In genomic region chr12:6426882-6427671, GRCh38 we compare ENCODE assay signal across 8 cellular contexts. TPM values are rescaled to one million over a fixed set of nuclear protein-coding genes. Genes with fewer than 3 reads are reported as not detected.
A peak's percentile ranks its signal among the peaks of the same experiment; 100 is the strongest.
DNase-seq lines count a peak whose midpoint lies in the region; ATAC-seq, FAIRE-seq and TF ChIP-seq lines count a peak whose summit lies in the region.

No MANE protein-coding gene starts in this region.

- TF ChIP-seq CTCF in GM10266 (IDR thresholded peaks at IDR 0.05; ENCODE audit: control insufficient read depth, insufficient read depth, low read depth, missing control alignments) (no peak), GM12878 (IDR thresholded peaks at IDR 0.05 in 2 of 3, conservative IDR thresholded peaks at IDR 0.05 in 1 of 3; ENCODE audit: control insufficient read depth in 2 of 3, extremely low read depth in 1 of 3, insufficient read depth in 1 of 3, low read depth in 3 of 3, low read length in 3 of 3) (no peak), gastrocnemius medialis (IDR thresholded peaks at IDR 0.05 in 4 of 5, conservative IDR thresholded peaks at IDR 0.05 in 1 of 5) (no peak)

- in situ Hi-C loops in GM12878 (cut with MboI) (loop anchor here (5.0 kb wide), 2 partner anchors 35 to 105 kb away; partner anchors contain the start of gene GAPDH), gastrocnemius medialis (cut with MboI; ENCODE audit: low sequenced_read_pairs in 4 of 4) (loop anchor here in 1 of 4 donors (10.0 kb wide), 1 partner anchor 118 kb away; no protein-coding TSS in a partner anchor)

- peak overlapping the region; percentile 82 for H3K4me2 ChIP-seq in GM12878 (ENCODE audit: control insufficient read depth, insufficient read depth)

- peak; percentile 78 to 87 for TF ChIP-seq EP300 in GM12878 (IDR thresholded peaks at IDR 0.05; ENCODE audit: borderline replicate concordance in 1 of 2, control insufficient read depth in 1 of 2, low read depth in 2 of 2, low read length in 2 of 2)

- ATAC-seq in T-cell (replicated peaks in 1 of 4), result peak; percentile 83 to 89 (median 86)
- peak; percentile 80 for ATAC-seq in GM12878
- no peak for ATAC-seq in gastrocnemius medialis

- H3K36me3 ChIP-seq in GM12878 (ENCODE audit: control insufficient read depth in 2 of 2, insufficient read depth in 2 of 2, low read length in 1 of 2) (no peaks in the 10 kb centered on the region), gastrocnemius medialis (no peaks in the 10 kb centered on the region)

- 0% methylated on average over 13 of the region's 14 CpGs for WGBS in GM12878 (ENCODE audit: insufficient coverage, insufficient replicate concordance, low lambda C conversion rate, missing lambda C conversion rate)

- peaks cover 3% of the 10 kb centered on the region for H3K79me2 ChIP-seq in GM12878 (ENCODE audit: control insufficient read depth, insufficient read depth, low read length)

- H3K4me1 Mint-ChIP-seq in T-cell, result peaks cover 56 to 65% (median 58%) of the 10 kb centered on the region in 3 donors

- H3K4me3 Mint-ChIP-seq in T-cell, result peak overlapping the region; percentile 65 to 82 (median 65)

- no peaks in the 10 kb centered on the region for H4K20me1 ChIP-seq in GM12878 (ENCODE audit: control insufficient read depth, insufficient read depth)

- H3K27me3 ChIP-seq in GM12878 (replicated peaks in 1 of 2; ENCODE audit: control insufficient read depth in 2 of 2, insufficient read depth in 2 of 2, low read length in 1 of 2) (no peaks in the 10 kb centered on the region; a peak in 1 of 4 replicates), gastrocnemius medialis (no peaks in the 10 kb centered on the region)

- peak overlapping the region; percentile 95 for H3K27ac Mint-ChIP-seq in T-cell

- H3K9me3 ChIP-seq in GM12878 (replicated peaks; ENCODE audit: control insufficient read depth, insufficient read depth, low read length) (no peaks in the 10 kb centered on the region), gastrocnemius medialis (no peaks in the 10 kb centered on the region)

- SMC1A ChIA-PET in GM12878 (lab: Charles Lee; ENCODE audit: uncharacterized antibody, unreplicated experiment), result interaction anchor here (0.9 to 8.1 kb wide), 14 partner anchors 9 to 197 kb away, joined by 3 to 211 read pairs (median 12); partner anchors contain the start of genes CD27, GAPDH, TAPBPL and VAMP1

- H3K27me3 Mint-ChIP-seq in T-cell, result no peaks in the 10 kb centered on the region

- peak overlapping the region; percentile 71 for H3K9ac ChIP-seq in GM12878 (ENCODE audit: control insufficient read depth, insufficient read depth, low read length)

- RAD21 ChIA-PET in GM12878 (lab: Charles Lee; ENCODE audit: unreplicated experiment), result interaction anchor here (0.8 to 7.6 kb wide), 12 partner anchors 12 to 111 kb away, joined by 3 to 151 read pairs (median 40); partner anchors contain the start of genes CD27, TAPBPL and VAMP1

- peak; percentile 96 for FAIRE-seq in GM12878 (lab: Jason Lieb, UNC)

- H3K4me1 ChIP-seq in GM12878 (ENCODE audit: control insufficient read depth, insufficient read depth, low read length), result peaks cover 73% of the 10 kb centered on the region
- H3K4me1 ChIP-seq in gastrocnemius medialis, result peaks cover 15 to 22% of the 10 kb centered on the region in 2 donors

- peak overlapping the region; percentile 32 for H2AFZ ChIP-seq in GM12878 (ENCODE audit: control insufficient read depth, low read depth, low read length)

- peak; percentile 72 for DNase-seq in GM10266 (ENCODE audit: extremely low spot score)
- peak; percentile 34 for DNase-seq in GOT3 (lab: John Stamatoyannopoulos, UW)
- DNase-seq in T-cell, result peak; percentile 65 to 86 (median 77)
- DNase-seq in GM12878 (ENCODE audit: low read depth, low spot score), result peak; percentile 97
- peak; percentile 88 to 95 (median 93) for DNase-seq in stimulated activated CD4-positive, alpha-beta T cell treated with anti-CD3 and anti-CD28 coated beads, TNF-alpha, amount 100 ng/mL, for 48 hours (ENCODE audit: low read depth in 3 of 3)
- DNase-seq in D341Med (ENCODE audit: low spot score), result no peak
- no peak for DNase-seq in AG08396 (ENCODE audit: low spot score)
- no peak for DNase-seq in gastrocnemius medialis

- intact Hi-C loops in GM12878 (cut with micrococcal nuclease; ENCODE audit: unreplicated experiment) (loop anchor here (1.0 kb wide), 4 partner anchors 16 to 66 kb away; partner anchors contain the start of gene MRPL51), gastrocnemius medialis (cut with DNase I; ENCODE audit: low total_unique reads) (no loop called here)

- CTCF ChIA-PET in T-cell (lab: Charles Lee), result interaction anchor here (0.6 to 4.0 kb wide), 6 partner anchors 19 to 105 kb away, joined by 3 to 25 read pairs (median 8); partner anchors contain the start of gene TAPBPL (in 1 of the 2)
- CTCF ChIA-PET in GM12878 (lab: Yijun Ruan, JAX), result interaction anchor here (1.0 to 8.1 kb wide), 13 partner anchors 12 to 126 kb away, joined by 3 to 240 read pairs (median 35); partner anchors contain the start of genes CD27, TAPBPL and VAMP1

- no TSS peak for BruUV-seq in GM12878 (replicated peaks; lab: Mats Ljungman, UMichigan)

- peak; percentile 55; the same call in 1 of the 2 replicates for TF ChIP-seq POLR2A in GM12878 (IDR thresholded peaks at IDR 0.05; ENCODE audit: low read depth, low read length)
- no peak for TF ChIP-seq POLR2A in gastrocnemius medialis (IDR thresholded peaks at IDR 0.05)

- 0 out of 2 replicates have a peak, but pooled peaks have one; percentile 16 for TF ChIP-seq RAD21 in GM12878 (IDR thresholded peaks at IDR 0.05; ENCODE audit: insufficient read depth, low read depth, low read length)

- H3K27ac ChIP-seq in GM12878 (ENCODE audit: control insufficient read depth, insufficient read depth), result peak overlapping the region; percentile 95
- H3K27ac ChIP-seq in gastrocnemius medialis, result no peak overlapping the region

- peak overlapping the region; percentile 32; the same call in 1 of the 2 replicates for H3K4me3 ChIP-seq in GM12878
- no peak overlapping the region for H3K4me3 ChIP-seq in gastrocnemius medialis

- no peaks in the 10 kb centered on the region for H3K9me3 Mint-ChIP-seq in T-cell

- POLR2A ChIA-PET in T-cell (lab: Charles Lee) (interaction anchor here (0.6 to 0.7 kb wide), 2 partner anchors 25 to 95 kb away, joined by 4 to 5 read pairs; no protein-coding TSS in a partner anchor), GM12878 (lab: Charles Lee) (interaction anchor here (0.7 to 7.3 kb wide), 12 partner anchors 14 to 108 kb away, joined by 3 to 134 read pairs (median 6); partner anchors contain the start of genes CD27, GAPDH, MRPL51 and TAPBPL)

- H3K36me3 Mint-ChIP-seq in T-cell, result no peaks in the 10 kb centered on the region

RNA-seq across cellular contexts. Expression of gene CD27, which starts 17.7 kb away (rescaled TPM):
- total RNA-seq in T-cell (100 to 1,000 TPM in 4 of 5 donors, 10 to 100 TPM in 1; 94.0 to 140 (median 138) TPM), GM12878 (2014; rRNA removed) (164 and 184 TPM in 2 replicates), GM12878 (2014; rRNA removed; fragmentation: Illumina TruSeq; extraction: Trizol) (66.8 and 66.9 TPM in 2 replicates), GM12878 (2021) (116 and 117 TPM in 2 replicates), gastrocnemius medialis (under 1 TPM in 1 of 4 donors, not detected in 3; 0.55 TPM)
- total RNA-seq in GM12878 (2013; cell fraction: nucleolus; rRNA removed), result 30.2 TPM in 2 replicates
- polyA plus RNA-seq in GM12878 (2011; ENCODE audit: low read depth), result 81.7 TPM
- polyA plus RNA-seq in GM12878 (2011; rRNA removed) (14.7 and 32.0 TPM in 2 replicates), GM12878 (2014; fragmentation: Illumina TruSeq; extraction: Trizol) (24.2 and 96.1 TPM in 2 replicates), GM12878 (2014; fragmentation: Nextera tagmentation; extraction: Ambion mirVana) (10 to 100 TPM in 1 of 2 experiments, 1 to 10 TPM in 1; 4.9 to 15.0 TPM), GM12878 (2014; rRNA removed) (140 and 158 TPM in 2 replicates), GM12878 (2016; fragmentation: Nextera tagmentation; extraction: Ambion mirVana) (100 to 1,000 TPM; 127 to 135 TPM)
- 51.3 and 56.6 TPM in 2 replicates for polyA plus RNA-seq in GM12878 (2011; cell fraction: cytosol; rRNA removed)
- polyA plus RNA-seq in GM12878 (2011; cell fraction: nucleus; rRNA removed), result 21.4 TPM in 2 replicates
- 142 and 178 TPM in 2 replicates for polyA plus RNA-seq in GM12878 (2012)
- polyA minus RNA-seq in GM12878 (2011; rRNA and poly(A)+ RNA removed), result 24.5 and 40.9 TPM in 2 replicates
- polyA minus RNA-seq in GM12878 (2011; cell fraction: cytosol; rRNA and poly(A)+ RNA removed), result 11.7 and 13.5 TPM in 2 replicates
- 8.7 and 10.6 TPM in 2 replicates for polyA minus RNA-seq in GM12878 (2011; cell fraction: nucleus; rRNA and poly(A)+ RNA removed)

RNA-seq across cellular contexts. Expression of gene TAPBPL, which starts 24.8 kb away (rescaled TPM):
- total RNA-seq in T-cell (10 to 100 TPM; 22.6 to 77.0 (median 60.3) TPM), GM12878 (2014; rRNA removed) (39.1 and 40.4 TPM in 2 replicates), GM12878 (2014; rRNA removed; fragmentation: Illumina TruSeq; extraction: Trizol) (24.7 and 25.0 TPM in 2 replicates), GM12878 (2021) (26.4 and 29.0 TPM in 2 replicates), gastrocnemius medialis (1 to 10 TPM; 3.8 to 8.6 (median 5.8) TPM)
- total RNA-seq in GM12878 (2013; cell fraction: nucleolus; rRNA removed), result 134 and 138 TPM in 2 replicates
- polyA plus RNA-seq in GM12878 (2011; ENCODE audit: low read depth), result 11.0 TPM
- polyA plus RNA-seq in GM12878 (2011; rRNA removed) (28.5 and 45.0 TPM in 2 replicates), GM12878 (2014; fragmentation: Illumina TruSeq; extraction: Trizol) (13.0 and 26.4 TPM in 2 replicates), GM12878 (2014; fragmentation: Nextera tagmentation; extraction: Ambion mirVana) (10 to 100 TPM; 12.4 to 20.9 TPM), GM12878 (2014; rRNA removed) (40.4 and 43.1 TPM in 2 replicates), GM12878 (2016; fragmentation: Nextera tagmentation; extraction: Ambion mirVana) (10 to 100 TPM; 33.3 to 39.9 TPM)
- 58.4 and 72.0 TPM in 2 replicates for polyA plus RNA-seq in GM12878 (2011; cell fraction: cytosol; rRNA removed)
- 125 and 140 TPM in 2 replicates for polyA plus RNA-seq in GM12878 (2011; cell fraction: nucleus; rRNA removed)
- 28.1 and 29.4 TPM in 2 replicates for polyA plus RNA-seq in GM12878 (2012)
- 33.4 and 60.3 TPM in 2 replicates for polyA minus RNA-seq in GM12878 (2011; rRNA and poly(A)+ RNA removed)
- polyA minus RNA-seq in GM12878 (2011; cell fraction: cytosol; rRNA and poly(A)+ RNA removed), result 11.2 and 13.9 TPM in 2 replicates
- polyA minus RNA-seq in GM12878 (2011; cell fraction: nucleus; rRNA and poly(A)+ RNA removed), result 36.0 and 56.5 TPM in 2 replicates

RNA-seq across cellular contexts. Expression of gene LTBR, which starts 43.1 kb away (rescaled TPM):
- 1 to 10 TPM in 2 of 5 donors, under 1 TPM in 2, not detected in 1; 0.56 to 1.6 (median 1.2) TPM for total RNA-seq in T-cell
- total RNA-seq in GM12878 (2013; cell fraction: nucleolus; rRNA removed), result not detected in 2 replicates
- not detected in 2 replicates for total RNA-seq in GM12878 (2014; rRNA removed)
- not detected in 2 replicates for total RNA-seq in GM12878 (2014; rRNA removed; fragmentation: Illumina TruSeq; extraction: Trizol)
- 0.44 and 0.45 TPM in 2 replicates for total RNA-seq in GM12878 (2021)
- polyA plus RNA-seq in GM12878 (2011; ENCODE audit: low read depth), result not detected
- not detected in 2 replicates for polyA plus RNA-seq in GM12878 (2011; rRNA removed)
- polyA plus RNA-seq in GM12878 (2011; cell fraction: cytosol; rRNA removed), result not detected in 2 replicates
- polyA plus RNA-seq in GM12878 (2011; cell fraction: nucleus; rRNA removed), result 0.07 TPM in 1 of 2 replicates, not detected in the other
- polyA plus RNA-seq in GM12878 (2012), result 0.23 and 0.31 TPM in 2 replicates
- not detected in 2 replicates for polyA plus RNA-seq in GM12878 (2014; fragmentation: Illumina TruSeq; extraction: Trizol)
- polyA plus RNA-seq in GM12878 (2014; fragmentation: Nextera tagmentation; extraction: Ambion mirVana), result not detected
- polyA plus RNA-seq in GM12878 (2014; rRNA removed), result not detected in 2 replicates
- under 1 TPM in 1 of 2 experiments, not detected in 1; 0.24 TPM for polyA plus RNA-seq in GM12878 (2016; fragmentation: Nextera tagmentation; extraction: Ambion mirVana)
- not detected in 2 replicates for polyA minus RNA-seq in GM12878 (2011; rRNA and poly(A)+ RNA removed)
- 0.94 and 4.8 TPM in 2 replicates for polyA minus RNA-seq in GM12878 (2011; cell fraction: cytosol; rRNA and poly(A)+ RNA removed)
- polyA minus RNA-seq in GM12878 (2011; cell fraction: nucleus; rRNA and poly(A)+ RNA removed), result 0.48 and 2.2 TPM in 2 replicates
- total RNA-seq in gastrocnemius medialis, result 10 to 100 TPM; 40.2 to 98.6 (median 43.7) TPM

RNA-seq across cellular contexts. Expression of gene VAMP1, which starts 43.4 kb away (rescaled TPM):
- total RNA-seq in T-cell (10 to 100 TPM; 64.6 to 92.2 (median 75.8) TPM), GM12878 (2014; rRNA removed) (28.9 and 31.5 TPM in 2 replicates), GM12878 (2014; rRNA removed; fragmentation: Illumina TruSeq; extraction: Trizol) (14.8 and 16.6 TPM in 2 replicates), GM12878 (2021) (26.0 and 26.2 TPM in 2 replicates), gastrocnemius medialis (1 to 10 TPM; 1.1 to 2.0 (median 1.4) TPM)
- 46.0 and 47.7 TPM in 2 replicates for total RNA-seq in GM12878 (2013; cell fraction: nucleolus; rRNA removed)
- 23.5 TPM for polyA plus RNA-seq in GM12878 (2011; ENCODE audit: low read depth)
- polyA plus RNA-seq in GM12878 (2011; rRNA removed) (37.1 and 41.3 TPM in 2 replicates), GM12878 (2014; fragmentation: Illumina TruSeq; extraction: Trizol) (32.3 and 36.1 TPM in 2 replicates), GM12878 (2014; fragmentation: Nextera tagmentation; extraction: Ambion mirVana) (1 to 10 TPM; 4.8 to 8.8 TPM), GM12878 (2014; rRNA removed) (121 and 123 TPM in 2 replicates), GM12878 (2016; fragmentation: Nextera tagmentation; extraction: Ambion mirVana) (10 to 100 TPM; 25.9 to 28.9 TPM)
- polyA plus RNA-seq in GM12878 (2011; cell fraction: cytosol; rRNA removed), result 43.5 and 45.8 TPM in 2 replicates
- 155 and 209 TPM in 2 replicates for polyA plus RNA-seq in GM12878 (2011; cell fraction: nucleus; rRNA removed)
- 33.3 and 39.4 TPM in 2 replicates for polyA plus RNA-seq in GM12878 (2012)
- 15.5 and 19.4 TPM in 2 replicates for polyA minus RNA-seq in GM12878 (2011; rRNA and poly(A)+ RNA removed)
- 8.6 and 14.3 TPM in 2 replicates for polyA minus RNA-seq in GM12878 (2011; cell fraction: cytosol; rRNA and poly(A)+ RNA removed)
- 19.2 and 24.9 TPM in 2 replicates for polyA minus RNA-seq in GM12878 (2011; cell fraction: nucleus; rRNA and poly(A)+ RNA removed)

RNA-seq across cellular contexts. Expression of gene SCNN1A, which starts 51.7 kb away (rescaled TPM):
- 1 to 10 TPM; 1.0 to 3.4 (median 2.6) TPM for total RNA-seq in T-cell
- total RNA-seq in GM12878 (2013; cell fraction: nucleolus; rRNA removed), result not detected in 2 replicates
- total RNA-seq in GM12878 (2014; rRNA removed), result not detected in 2 replicates
- total RNA-seq in GM12878 (2014; rRNA removed; fragmentation: Illumina TruSeq; extraction: Trizol), result not detected in 2 replicates
- 0.56 and 0.69 TPM in 2 replicates for total RNA-seq in GM12878 (2021)
- not detected for polyA plus RNA-seq in GM12878 (2011; ENCODE audit: low read depth)
- not detected in 2 replicates for polyA plus RNA-seq in GM12878 (2011; rRNA removed)
- polyA plus RNA-seq in GM12878 (2011; cell fraction: cytosol; rRNA removed), result not detected in 2 replicates
- not detected in 2 replicates for polyA plus RNA-seq in GM12878 (2011; cell fraction: nucleus; rRNA removed)
- polyA plus RNA-seq in GM12878 (2012), result not detected in 2 replicates
- not detected in 2 replicates for polyA plus RNA-seq in GM12878 (2014; fragmentation: Illumina TruSeq; extraction: Trizol)
- not detected for polyA plus RNA-seq in GM12878 (2014; fragmentation: Nextera tagmentation; extraction: Ambion mirVana)
- 0.03 TPM in 1 of 2 replicates, not detected in the other for polyA plus RNA-seq in GM12878 (2014; rRNA removed)
- under 1 TPM in 1 of 2 experiments, not detected in 1; 0.14 TPM for polyA plus RNA-seq in GM12878 (2016; fragmentation: Nextera tagmentation; extraction: Ambion mirVana)
- not detected in 2 replicates for polyA minus RNA-seq in GM12878 (2011; rRNA and poly(A)+ RNA removed)
- not detected in 2 replicates for polyA minus RNA-seq in GM12878 (2011; cell fraction: cytosol; rRNA and poly(A)+ RNA removed)
- not detected in 2 replicates for polyA minus RNA-seq in GM12878 (2011; cell fraction: nucleus; rRNA and poly(A)+ RNA removed)
- total RNA-seq in gastrocnemius medialis, result 1 to 10 TPM in 1 of 4 donors, under 1 TPM in 2, not detected in 1; 0.20 to 2.0 (median 0.38) TPM

Comparison
In these comparisons a context has a peak if more than half of its experiments do, and no peak if none do; other contexts are left out.
1. DNase-seq: peak in GM10266 (single experiment), GOT3 (single experiment), T-cell (34 of 34), GM12878 (single experiment) and stimulated activated CD4-positive, alpha-beta T cell treated with anti-CD3 and anti-CD28 coated beads, TNF-alpha, amount 100 ng/mL, for 48 hours (3 of 3); none in D341Med (single experiment), AG08396 (single experiment) and gastrocnemius medialis (0 of 2).
2. ATAC-seq: peak in T-cell (4 of 4) and GM12878 (single experiment); none in gastrocnemius medialis (0 of 2).
3. RNA of gene CD27, which starts 17.7 kb away (total RNA-seq): 94.0 to 140 TPM in T-cell and 30.2 to 184 TPM in GM12878; 0.55 TPM in gastrocnemius medialis; every median in the first group is over 10 times any median in the second.
4. RNA of gene LTBR, which starts 43.1 kb away (total RNA-seq): 40.2 to 98.6 TPM in gastrocnemius medialis; 0.56 to 1.6 TPM in T-cell and 0.44 to 0.45 TPM in GM12878; every median in the first group is over 10 times any median in the second.